ENCODE assay signal across 27 cellular contexts in the genomic region with DNA sequence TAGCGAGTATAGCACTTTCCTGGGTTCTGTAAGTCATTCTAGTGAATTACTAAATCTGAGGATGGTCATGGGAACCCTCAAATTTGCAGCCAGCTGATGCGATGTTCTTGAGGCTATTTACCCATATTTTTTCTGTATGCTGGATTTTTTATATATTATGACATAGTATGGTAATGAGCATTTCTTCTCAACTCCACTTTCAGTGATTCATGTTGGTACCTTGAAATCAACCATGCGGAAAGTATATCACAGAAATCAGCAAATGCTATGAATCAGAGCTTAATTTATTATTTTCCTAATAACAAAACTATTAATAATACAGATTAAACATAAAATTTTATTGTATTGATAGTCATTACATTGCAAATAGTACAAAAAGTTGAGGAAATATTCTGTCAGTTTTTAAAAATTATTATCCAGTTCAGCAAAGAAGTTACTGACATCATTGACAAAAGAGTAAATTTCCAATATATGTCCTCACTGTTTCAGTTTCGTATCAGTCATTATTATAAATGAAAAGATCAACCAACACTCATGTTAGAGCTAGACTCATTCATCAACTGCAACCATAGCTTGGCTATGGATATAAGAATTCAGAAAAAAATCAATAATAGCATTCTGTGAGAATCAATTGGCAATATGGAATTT.
A peak's percentile ranks its signal among the peaks of the same experiment; 100 is the strongest.
DNase-seq lines count a peak whose midpoint lies in the region; ATAC-seq, FAIRE-seq and TF ChIP-seq lines count a peak whose summit lies in the region.
"Had no signal": no experiment of that assay in that cellular context is flagged by ENCODE, and none has a peak within 500 bp of the region (broad histone marks: within the 10 kb centered on the region; RNA-seq: fewer than 3 reads in every experiment).

No MANE protein-coding gene starts in this region.

- no peak overlapping the region for H2AFZ ChIP-seq in HepG2 (ENCODE audit: low read length)
- H2AFZ ChIP-seq: GM23248 had no signal

- H3K79me2 ChIP-seq in HepG2 (ENCODE audit: insufficient read depth, low read length): no peaks in the 10 kb centered on the region

- intact Hi-C loops in HepG2 (cut with micrococcal nuclease; ENCODE audit: unreplicated experiment) (no loop called here), right lobe of liver (cut with DNase I) (no loop called here), CD14-positive monocyte (cut with micrococcal nuclease) (no loop called here)

- TF ChIP-seq EP300 in HepG2 (IDR thresholded peaks at IDR 0.05; ENCODE audit: low read depth in 2 of 2, low read length in 2 of 2) (no peak), HepG2 (CRISPR knock-in tag; IDR thresholded peaks at IDR 0.05; ENCODE audit: borderline replicate concordance) (no peak)

- TF ChIP-seq POLR2A in HepG2 (IDR thresholded peaks at IDR 0.05; ENCODE audit: insufficient read depth in 1 of 2, low read depth in 2 of 2, low read length in 2 of 2): no peak
- no peak for TF ChIP-seq POLR2A in right lobe of liver (IDR thresholded peaks at IDR 0.05)

- H3K4me1 ChIP-seq in HepG2 (ENCODE audit: insufficient read depth, low read length): peaks cover 39% of the 10 kb centered on the region
- no peaks in the 10 kb centered on the region for H3K4me1 ChIP-seq in right lobe of liver

- H3K4me1 Mint-ChIP-seq in CD14-positive monocyte: no peaks in the 10 kb centered on the region
- H3K4me1 Mint-ChIP-seq: B cell had no signal

- H3K27me3 ChIP-seq in HepG2 (ENCODE audit: control insufficient read depth in 1 of 2, insufficient read depth in 2 of 2, low read length in 2 of 2): no peaks in the 10 kb centered on the region; a peak in 1 of 5 replicates
- no peaks in the 10 kb centered on the region for H3K27me3 ChIP-seq in right lobe of liver

- H3K4me2 ChIP-seq in HepG2 (ENCODE audit: low read depth, low read length): no peak overlapping the region
- H3K4me2 ChIP-seq: SK-N-SH had no signal

- H3K27ac ChIP-seq in HepG2 (ENCODE audit: extremely low read length, insufficient read depth, low read length): no peak overlapping the region
- H3K27ac ChIP-seq in right lobe of liver: no peak overlapping the region
- H3K27ac ChIP-seq: 22Rv1, C4-2B, GM23248 had no signal

- H3K36me3 ChIP-seq in HepG2 (replicated peaks in 1 of 2; ENCODE audit: control insufficient read depth in 1 of 2, insufficient read depth in 2 of 2, low read length in 2 of 2) (no peaks in the 10 kb centered on the region), right lobe of liver (no peaks in the 10 kb centered on the region)

- no TSS peak for BruUV-seq in HepG2 (replicated peaks; lab: Mats Ljungman, UMichigan)

- no peaks in the 10 kb centered on the region for H3K9me3 ChIP-seq in HepG2 (ENCODE audit: low read length)
- H3K9me3 ChIP-seq in right lobe of liver: no peaks in the 10 kb centered on the region
- H3K9me3 ChIP-seq: SK-N-SH had no signal

- FAIRE-seq in HepG2 (lab: Jason Lieb, UNC): no peak
- FAIRE-seq: GM18507 had no signal

- H3K27me3 Mint-ChIP-seq in CD14-positive monocyte (ENCODE audit: low read depth in 3 of 3): no peaks in the 10 kb centered on the region
- H3K27me3 Mint-ChIP-seq: B cell had no signal

- no peak for ATAC-seq in HepG2
- ATAC-seq in right lobe of liver: no peak
- peak; percentile 63 for ATAC-seq in HG02938 (IDR thresholded peaks at IDR 0.05; ENCODE audit: unreplicated experiment)
- peak; percentile 51 for ATAC-seq in HG03175 (IDR thresholded peaks at IDR 0.05; ENCODE audit: unreplicated experiment)
- ATAC-seq: PC-3 had no signal

- WGBS in HepG2 (ENCODE audit: low lambda C conversion rate): 82% methylated on average over 4 of the region's 4 CpGs
- WGBS in right lobe of liver (ENCODE audit: insufficient coverage, low coverage, low lambda C conversion rate, missing lambda C conversion rate): 88% methylated on average over 4 of the region's 4 CpGs

- DNase-seq in HepG2 (ENCODE audit: low spot score): no peak
- DNase-seq in right lobe of liver: no peak
- DNase-seq in NCI-H226: no peak
- no peak for DNase-seq in CD14-positive monocyte (ENCODE audit: low spot score)
- no peak for DNase-seq in activated CD4-positive, alpha-beta T cell treated with anti-CD3 and anti-CD28 coated beads, Interleukin-2, amount 50 U/mL, for 4 hours
- no peak for DNase-seq in SKM-1 (lab: John Stamatoyannopoulos, UW; ENCODE audit: unreplicated experiment)
- DNase-seq: DMS79 treated with DMSO at 0.1 percent for 48 hours, GF-D8, GM23248, H7, Karpas-422, NCI-H1092, NCI-H1417 treated with DMSO at 0.1 percent for 48 hours, NCI-H1694 treated with DMSO at 0.1 percent for 48 hours, NCI-H2081, NCI-H345, NCI-H524 treated with DMSO at 0.1 percent for 48 hours, NCI-H774, PC-3, SK-N-SH, T-helper 2 cell had no signal

- POLR2A ChIA-PET in HepG2 (lab: Yijun Ruan, JAX): no interaction called here

- H3K9me3 Mint-ChIP-seq in CD14-positive monocyte: peaks cover 0 to 12% (median 2%) of the 10 kb centered on the region in 7 donors

- TF ChIP-seq RAD21 in HepG2 (CRISPR knock-in tag; IDR thresholded peaks at IDR 0.05): no peak

- H3K4me3 ChIP-seq in HepG2 (replicated peaks in 1 of 3; ENCODE audit: insufficient read depth in 1 of 3, low read depth in 2 of 3, low read length in 3 of 3): no peak overlapping the region
- H3K4me3 ChIP-seq in right lobe of liver: no peak overlapping the region
- H3K4me3 ChIP-seq: GM23248 had no signal

- H3K9ac ChIP-seq in HepG2 (ENCODE audit: insufficient read depth, low read depth, low read length): no peak overlapping the region
- H3K9ac ChIP-seq: GM23248, SK-N-SH had no signal

- H3K36me3 Mint-ChIP-seq in CD14-positive monocyte: no peaks in the 10 kb centered on the region

- no peak overlapping the region for H3K4me3 Mint-ChIP-seq in CD14-positive monocyte
- H3K4me3 Mint-ChIP-seq: B cell had no signal

- no peak overlapping the region for H3K27ac Mint-ChIP-seq in CD14-positive monocyte
- H3K27ac Mint-ChIP-seq: B cell had no signal

- CTCF ChIA-PET in HepG2 (lab: Yijun Ruan, JAX; ENCODE audit: low intra/inter-chr PET ratio, low total read pairs): no interaction called here

- no peak for TF ChIP-seq CTCF in HepG2 (CRISPR knock-in tag; IDR thresholded peaks at IDR 0.05)
- TF ChIP-seq CTCF in right lobe of liver (IDR thresholded peaks at IDR 0.05): no peak
- no peak for TF ChIP-seq CTCF in CD14-positive monocyte (IDR thresholded peaks at IDR 0.05)

- in situ Hi-C loops in HepG2 (cut with HindIII; ENCODE audit: extremely low pct_ligation_motif_present, low pct_unique_long_range_greater_than_20kb): no loop called here

- H4K20me1 ChIP-seq in HepG2 (ENCODE audit: insufficient read depth, low read length): no peaks in the 10 kb centered on the region

TF ChIP-seq in HepG2, 621 proteins besides CTCF, POLR2A, EP300 and RAD21:
- TF ChIP-seq GATAD2A (CRISPR knock-in tag; IDR thresholded peaks at IDR 0.05): 0 out of 2 replicates have a peak, but pooled peaks have one; percentile 7
- no peak for TF ChIP-seq AGO2 (optimal IDR thresholded peaks at IDR 0.05; ENCODE audit: low read depth, low read length)
- no peak for TF ChIP-seq ZBED4 (CRISPR knock-in tag; IDR thresholded peaks at IDR 0.05; ENCODE audit: borderline replicate concordance)
TF ChIP-seq in HepG2: peak in this region for 1.

Comparison
In these comparisons a context has a peak if more than half of its experiments do, and no peak if none do; other contexts are left out.
1. ATAC-seq: peak in HG02938 (single experiment) and HG03175 (single experiment); none in HepG2 (single experiment) and right lobe of liver (0 of 4).